Comparison of ENCODE assay signal across 1 cellular context in genomic region chr1:14958249-14959215, GRCh38.
A peak's percentile ranks its signal among the peaks of the same experiment; 100 is the strongest.
TF ChIP-seq lines count a peak whose summit lies in the region.

No MANE protein-coding gene starts in this region.

TF ChIP-seq in HepG2, 621 proteins besides CTCF, POLR2A, EP300 and RAD21 (continued from another document):
- TF ChIP-seq ZMAT5 (CRISPR knock-in tag; IDR thresholded peaks at IDR 0.05; ENCODE audit: borderline replicate concordance, low read depth) (no peak), ZBTB38 (CRISPR knock-in tag; IDR thresholded peaks at IDR 0.05) (peak; percentile 59; the same call in 1 of the 2 replicates), ZSCAN30 (CRISPR knock-in tag; IDR thresholded peaks at IDR 0.05) (no peak), TEF (CRISPR knock-in tag; IDR thresholded peaks at IDR 0.05) (no peak)
